Comparison of ENCODE assay signal across 1 cellular context in genomic region chr14:34355584-34356266, GRCh38.
TF ChIP-seq lines count a peak whose summit lies in the region.

No MANE protein-coding gene starts in this region.

TF ChIP-seq in SK-N-SH, 30 proteins besides CTCF, POLR2A, EP300 and RAD21 (continued from another document):
- TF ChIP-seq ELF1 (IDR thresholded peaks at IDR 0.05) (no peak), USF1 (IDR thresholded peaks at IDR 0.05; ENCODE audit: borderline replicate concordance, low read depth) (no peak), FOSL2 (IDR thresholded peaks at IDR 0.05; ENCODE audit: borderline replicate concordance, low read depth) (peak; percentile 85), IRF3 (IDR thresholded peaks at IDR 0.05; ENCODE audit: low read depth, low read length) (no peak), TCF12 (IDR thresholded peaks at IDR 0.05) (peak; percentile 84), USF2 (IDR thresholded peaks at IDR 0.05; ENCODE audit: borderline replicate concordance, low read depth, low read length) (no peak), GABPA (IDR thresholded peaks at IDR 0.05; ENCODE audit: low read depth) (no peak), MAX (IDR thresholded peaks at IDR 0.05; ENCODE audit: low read depth) (peak; percentile 76), YY1 (IDR thresholded peaks at IDR 0.05; ENCODE audit: low read depth) (no peak), RXRA (IDR thresholded peaks at IDR 0.05; ENCODE audit: borderline replicate concordance, low read depth) (no peak), FOXM1 (IDR thresholded peaks at IDR 0.05; ENCODE audit: low read depth) (no peak), PBX3 (IDR thresholded peaks at IDR 0.05) (peak; percentile 60), TEAD4 (IDR thresholded peaks at IDR 0.05; ENCODE audit: borderline replicate concordance, insufficient read depth) (no peak)
